Comparison of ENCODE assay signal across 1 cellular context in the genomic region with DNA sequence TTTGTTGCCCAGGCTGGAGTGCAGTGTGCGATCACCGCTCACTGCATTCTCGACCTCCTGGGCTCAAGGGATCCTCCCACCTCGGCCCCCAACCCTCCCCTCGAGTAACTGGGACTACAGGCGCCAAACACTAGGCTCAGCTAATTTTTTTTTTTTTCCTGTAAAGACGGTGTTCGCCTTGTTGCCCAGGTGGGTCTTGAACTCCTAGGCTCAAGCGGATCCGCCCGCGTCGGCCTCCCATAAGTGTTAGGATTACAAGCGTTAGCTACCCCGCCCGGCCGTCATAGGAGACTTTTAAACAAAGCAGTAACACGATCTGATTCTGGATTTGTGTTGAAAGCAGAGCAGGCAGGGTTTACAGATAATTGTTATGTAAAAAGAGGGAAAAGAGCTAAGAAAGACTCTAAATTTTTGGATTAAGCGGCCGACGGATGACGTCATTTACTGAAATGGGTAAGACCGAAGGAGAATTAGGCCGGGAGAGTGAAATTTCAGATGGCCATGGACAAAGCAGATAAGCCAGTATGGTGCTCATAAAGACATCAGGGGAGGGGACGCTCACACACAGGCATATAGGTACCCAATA.
TF ChIP-seq lines count a peak whose summit lies in the region.

No MANE protein-coding gene starts in this region.

TF ChIP-seq in HCT116, 20 proteins besides CTCF, POLR2A, EP300 and RAD21 (continued from another document):
- TF ChIP-seq, protein P1, sequence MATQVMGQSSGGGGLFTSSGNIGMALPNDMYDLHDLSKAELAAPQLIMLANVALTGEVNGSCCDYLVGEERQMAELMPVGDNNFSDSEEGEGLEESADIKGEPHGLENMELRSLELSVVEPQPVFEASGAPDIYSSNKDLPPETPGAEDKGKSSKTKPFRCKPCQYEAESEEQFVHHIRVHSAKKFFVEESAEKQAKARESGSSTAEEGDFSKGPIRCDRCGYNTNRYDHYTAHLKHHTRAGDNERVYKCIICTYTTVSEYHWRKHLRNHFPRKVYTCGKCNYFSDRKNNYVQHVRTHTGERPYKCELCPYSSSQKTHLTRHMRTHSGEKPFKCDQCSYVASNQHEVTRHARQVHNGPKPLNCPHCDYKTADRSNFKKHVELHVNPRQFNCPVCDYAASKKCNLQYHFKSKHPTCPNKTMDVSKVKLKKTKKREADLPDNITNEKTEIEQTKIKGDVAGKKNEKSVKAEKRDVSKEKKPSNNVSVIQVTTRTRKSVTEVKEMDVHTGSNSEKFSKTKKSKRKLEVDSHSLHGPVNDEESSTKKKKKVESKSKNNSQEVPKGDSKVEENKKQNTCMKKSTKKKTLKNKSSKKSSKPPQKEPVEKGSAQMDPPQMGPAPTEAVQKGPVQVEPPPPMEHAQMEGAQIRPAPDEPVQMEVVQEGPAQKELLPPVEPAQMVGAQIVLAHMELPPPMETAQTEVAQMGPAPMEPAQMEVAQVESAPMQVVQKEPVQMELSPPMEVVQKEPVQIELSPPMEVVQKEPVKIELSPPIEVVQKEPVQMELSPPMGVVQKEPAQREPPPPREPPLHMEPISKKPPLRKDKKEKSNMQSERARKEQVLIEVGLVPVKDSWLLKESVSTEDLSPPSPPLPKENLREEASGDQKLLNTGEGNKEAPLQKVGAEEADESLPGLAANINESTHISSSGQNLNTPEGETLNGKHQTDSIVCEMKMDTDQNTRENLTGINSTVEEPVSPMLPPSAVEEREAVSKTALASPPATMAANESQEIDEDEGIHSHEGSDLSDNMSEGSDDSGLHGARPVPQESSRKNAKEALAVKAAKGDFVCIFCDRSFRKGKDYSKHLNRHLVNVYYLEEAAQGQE (IDR thresholded peaks at IDR 0.05; ENCODE audit: low read depth), result no peak
- TF ChIP-seq ELF1 (IDR thresholded peaks at IDR 0.05; ENCODE audit: borderline replicate concordance, low read depth), result no peak
- TF ChIP-seq, protein P2, sequence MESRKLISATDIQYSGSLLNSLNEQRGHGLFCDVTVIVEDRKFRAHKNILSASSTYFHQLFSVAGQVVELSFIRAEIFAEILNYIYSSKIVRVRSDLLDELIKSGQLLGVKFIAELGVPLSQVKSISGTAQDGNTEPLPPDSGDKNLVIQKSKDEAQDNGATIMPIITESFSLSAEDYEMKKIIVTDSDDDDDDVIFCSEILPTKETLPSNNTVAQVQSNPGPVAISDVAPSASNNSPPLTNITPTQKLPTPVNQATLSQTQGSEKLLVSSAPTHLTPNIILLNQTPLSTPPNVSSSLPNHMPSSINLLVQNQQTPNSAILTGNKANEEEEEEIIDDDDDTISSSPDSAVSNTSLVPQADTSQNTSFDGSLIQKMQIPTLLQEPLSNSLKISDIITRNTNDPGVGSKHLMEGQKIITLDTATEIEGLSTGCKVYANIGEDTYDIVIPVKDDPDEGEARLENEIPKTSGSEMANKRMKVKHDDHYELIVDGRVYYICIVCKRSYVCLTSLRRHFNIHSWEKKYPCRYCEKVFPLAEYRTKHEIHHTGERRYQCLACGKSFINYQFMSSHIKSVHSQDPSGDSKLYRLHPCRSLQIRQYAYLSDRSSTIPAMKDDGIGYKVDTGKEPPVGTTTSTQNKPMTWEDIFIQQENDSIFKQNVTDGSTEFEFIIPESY (IDR thresholded peaks at IDR 0.05; ENCODE audit: extremely low read depth, insufficient replicate concordance, low read length), result no peak
- TF ChIP-seq SP1 (IDR thresholded peaks at IDR 0.05; ENCODE audit: low read depth), result no peak
- no peak for TF ChIP-seq TCF7L2 (IDR thresholded peaks at IDR 0.05; ENCODE audit: borderline replicate concordance, extremely low read depth, insufficient read depth, insufficient read length)
- no peak for TF ChIP-seq EGR1 (IDR thresholded peaks at IDR 0.05; ENCODE audit: low read depth)
- no peak for TF ChIP-seq EZH2 (IDR thresholded peaks at IDR 0.05)
- TF ChIP-seq CEBPB (IDR thresholded peaks at IDR 0.05; ENCODE audit: low read depth), result no peak
- TF ChIP-seq POLR2AphosphoS5 (IDR thresholded peaks at IDR 0.05; ENCODE audit: low read depth, low read length), result no peak
- TF ChIP-seq ZFX (IDR thresholded peaks at IDR 0.05), result no peak
- TF ChIP-seq CBX3 (IDR thresholded peaks at IDR 0.05; ENCODE audit: low read depth), result no peak
- no peak for TF ChIP-seq SIN3A (IDR thresholded peaks at IDR 0.05; ENCODE audit: low read depth)
